Comparison of ENCODE assay signal across 8 cellular contexts in genomic region chr11:33802414-33802950, GRCh38. TPM values are rescaled to one million over a fixed set of nuclear protein-coding genes. Genes with fewer than 3 reads are reported as not detected.
DNase-seq lines count a peak whose midpoint lies in the region; ATAC-seq and TF ChIP-seq lines count a peak whose summit lies in the region.

No MANE protein-coding gene starts in this region.

- H3K9me3 ChIP-seq in ectodermal cell (ENCODE audit: control insufficient read depth, low read length) (no peaks in the 10 kb centered on the region), lung (ENCODE audit: control insufficient read depth in 2 of 2, insufficient read depth in 1 of 2, low read length in 1 of 2) (no peaks in the 10 kb centered on the region)

- no peaks in the 10 kb centered on the region for H3K4me1 ChIP-seq in ectodermal cell (ENCODE audit: control insufficient read depth, insufficient read depth, low read length)
- no peaks in the 10 kb centered on the region for H3K4me1 ChIP-seq in lung (ENCODE audit: control insufficient read depth in 2 of 2, insufficient read depth in 2 of 2, low read length in 2 of 2)

- DNase-seq in ELF-1 (ENCODE audit: low read depth, low spot score) (peak; percentile 93), LNCaP clone FGC (ENCODE audit: low read depth) (peak; percentile 72), SHP77 (lab: John Stamatoyannopoulos, UW) (peak; percentile 60 to 68), lung (ENCODE audit: low spot score) (no peak), stromal cell of bone marrow (ENCODE audit: low read depth) (peak; percentile 82)

- TF ChIP-seq CTCF in LNCaP clone FGC (IDR thresholded peaks at IDR 0.05; ENCODE audit: control insufficient read depth, extremely low read depth, insufficient read depth) (no peak), lung (IDR thresholded peaks at IDR 0.05; ENCODE audit: control extremely low read depth, extremely low read depth) (no peak)

- ATAC-seq in lung (ENCODE audit: insufficient read depth, low FRiP score) (peak; percentile 36), HG03159 (IDR thresholded peaks at IDR 0.05; ENCODE audit: unreplicated experiment) (no peak), GM18870 (IDR thresholded peaks at IDR 0.05; ENCODE audit: unreplicated experiment) (no peak)

- H3K4me3 ChIP-seq in LNCaP clone FGC (ENCODE audit: low read depth, low read length) (peak overlapping the region; percentile 2; the same call in 1 of the 2 replicates), ectodermal cell (ENCODE audit: insufficient read depth, low read depth, low read length) (peak overlapping the region; percentile 45), lung (no peak overlapping the region)

- H3K36me3 ChIP-seq in ectodermal cell (ENCODE audit: control insufficient read depth, insufficient read depth, low read length) (no peaks in the 10 kb centered on the region), lung (ENCODE audit: control insufficient read depth in 2 of 2, insufficient read depth in 2 of 2, low read length in 2 of 2) (no peaks in the 10 kb centered on the region)

- H3K27me3 ChIP-seq in ectodermal cell (ENCODE audit: control insufficient read depth, insufficient read depth, low read length, poor library complexity, severe bottlenecking) (peaks cover 50% of the 10 kb centered on the region), lung (ENCODE audit: control insufficient read depth, insufficient read depth) (no peaks in the 10 kb centered on the region)

- 0 to 1% methylated on average over 12 of the region's 12 CpGs for WGBS in ectodermal cell, 2 experiments
- 4% methylated on average over 12 of the region's 12 CpGs for WGBS in lung, 2 donors

- H3K27ac ChIP-seq in ectodermal cell (ENCODE audit: insufficient read depth, low read depth, low read length, poor library complexity, severe bottlenecking) (no peak overlapping the region), lung (ENCODE audit: low read depth in 1 of 2, low read length in 1 of 2) (no peak overlapping the region)

RNA-seq across cellular contexts. Expression of gene FBXO3, which starts 28.2 kb away (rescaled TPM):
- 31.5 TPM for polyA plus RNA-seq in ectodermal cell (2013, experiment 1 of 4)
- 34.3 TPM for polyA plus RNA-seq in ectodermal cell (2013, experiment 2 of 4)
- polyA plus RNA-seq in ectodermal cell (2013, experiment 3 of 4) = 30.7 TPM
- 32.8 TPM for polyA plus RNA-seq in ectodermal cell (2013, experiment 4 of 4)
- total RNA-seq in lung = 10 to 100 TPM; 23.0 to 46.4 TPM
- 10 to 100 TPM; 13.6 to 23.8 TPM for polyA plus RNA-seq in lung
